ENCODE assay signal across 15 cellular contexts in the genomic region with DNA sequence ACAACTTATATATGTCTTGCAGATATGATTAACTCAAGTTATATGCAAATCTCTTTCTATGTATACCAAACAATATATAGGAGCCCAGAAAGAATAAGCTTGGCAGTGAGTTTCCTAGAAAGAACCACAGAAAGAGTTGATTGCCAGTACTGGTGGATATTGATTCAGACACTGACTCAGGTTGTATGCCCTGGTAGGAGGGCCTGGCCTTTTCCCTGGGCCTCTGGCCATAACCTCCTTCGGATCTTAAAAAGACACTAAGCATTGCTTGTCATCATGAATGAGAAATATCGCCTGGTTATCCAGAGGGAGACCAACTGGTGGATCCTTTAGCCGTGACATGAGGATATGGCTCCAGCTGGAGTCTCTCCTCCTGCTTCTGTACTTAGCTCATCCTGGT.
DNase-seq lines count a peak whose midpoint lies in the region; ATAC-seq and TF ChIP-seq lines count a peak whose summit lies in the region.
"Had no signal": no experiment of that assay in that cellular context is flagged by ENCODE, and none has a peak within 500 bp of the region (broad histone marks: within the 10 kb centered on the region; RNA-seq: fewer than 3 reads in every experiment).

No MANE protein-coding gene starts in this region.

- H3K9me3 ChIP-seq in HUES48 (ENCODE audit: control insufficient read depth, insufficient read depth, low read length) (no peaks in the 10 kb centered on the region), endodermal cell (ENCODE audit: control insufficient read depth, low read length) (no peaks in the 10 kb centered on the region), ovary (no peaks in the 10 kb centered on the region), T-helper 17 cell (ENCODE audit: control insufficient read depth, low read length, poor library complexity, severe bottlenecking) (no peaks in the 10 kb centered on the region)

- no peak for TF ChIP-seq CTCF in endodermal cell (conservative IDR thresholded peaks at IDR 0.05)
- no peak for TF ChIP-seq CTCF in mesothelial cell of epicardium (IDR thresholded peaks at IDR 0.05; ENCODE audit: unreplicated experiment)
- TF ChIP-seq CTCF in progenitor cell of endocrine pancreas (IDR thresholded peaks at IDR 0.05; ENCODE audit: unreplicated experiment), result no peak
- TF ChIP-seq CTCF in ovary (IDR thresholded peaks at IDR 0.05), result no peak

- no peak overlapping the region for H3K4me3 ChIP-seq in HUES48 (ENCODE audit: low read depth, low read length)
- H3K4me3 ChIP-seq in endodermal cell (ENCODE audit: low read length), result no peak overlapping the region
- no peak overlapping the region for H3K4me3 ChIP-seq in ovary

- WGBS in endodermal cell (ENCODE audit: insufficient coverage in 1 of 2, insufficient read length in 1 of 2), 2 experiments, result 60 to 79% methylated on average over 2 to 3 of the region's 3 CpGs
- WGBS in ovary, 3 donors, result 11 to 26% (median 21%) methylated on average over 3 of the region's 3 CpGs

- intact Hi-C loops in ovary (cut with DNase I), result no loop called here

- H3K36me3 Mint-ChIP-seq in endodermal cell (ENCODE audit: low read depth), result no peaks in the 10 kb centered on the region
- H3K36me3 Mint-ChIP-seq in mesothelial cell of epicardium, result no peaks in the 10 kb centered on the region
- no peaks in the 10 kb centered on the region for H3K36me3 Mint-ChIP-seq in progenitor cell of endocrine pancreas (ENCODE audit: insufficient read depth)
- H3K36me3 Mint-ChIP-seq in T-helper 17 cell (ENCODE audit: low read depth), result no peaks in the 10 kb centered on the region
- H3K36me3 Mint-ChIP-seq: CD4-positive, CD25-positive, alpha-beta regulatory T cell had no signal

- H3K4me3 Mint-ChIP-seq in endodermal cell, result no peak overlapping the region
- H3K4me3 Mint-ChIP-seq in mesothelial cell of epicardium, result no peak overlapping the region
- H3K4me3 Mint-ChIP-seq in progenitor cell of endocrine pancreas (ENCODE audit: low read depth), result no peak overlapping the region
- H3K4me3 Mint-ChIP-seq in T-helper 17 cell, result no peak overlapping the region
- H3K4me3 Mint-ChIP-seq: CD4-positive, CD25-positive, alpha-beta regulatory T cell had no signal

- H3K4me1 Mint-ChIP-seq in endodermal cell (peaks cover 13% of the 10 kb centered on the region), mesothelial cell of epicardium (peaks cover 61% of the 10 kb centered on the region), progenitor cell of endocrine pancreas (ENCODE audit: low read depth) (peaks cover 34% of the 10 kb centered on the region), T-helper 17 cell (no peaks in the 10 kb centered on the region)
- H3K4me1 Mint-ChIP-seq: CD4-positive, CD25-positive, alpha-beta regulatory T cell had no signal

- H3K27ac ChIP-seq in HUES48 (ENCODE audit: low read depth, low read length) (peak overlapping the region; percentile 68), endodermal cell (ENCODE audit: low read depth, low read length) (peak overlapping the region; percentile 93), ovary (no peak overlapping the region)

- no peak overlapping the region for H3K27ac Mint-ChIP-seq in endodermal cell
- peak overlapping the region; percentile 76 for H3K27ac Mint-ChIP-seq in mesothelial cell of epicardium
- H3K27ac Mint-ChIP-seq in progenitor cell of endocrine pancreas, result peak overlapping the region; percentile 91
- no peak overlapping the region for H3K27ac Mint-ChIP-seq in T-helper 17 cell
- H3K27ac Mint-ChIP-seq: CD4-positive, CD25-positive, alpha-beta regulatory T cell had no signal

- H3K27me3 ChIP-seq in HUES48 (ENCODE audit: control insufficient read depth, insufficient read depth, low read length) (peaks cover 14% of the 10 kb centered on the region; the same call in 1 of the 2 replicates), endodermal cell (ENCODE audit: control insufficient read depth, insufficient read depth, low read length, poor library complexity, severe bottlenecking) (peaks cover 93% of the 10 kb centered on the region), ovary (no peaks in the 10 kb centered on the region)

- ATAC-seq in T-helper 17 cell, result no peak
- no peak for ATAC-seq in stimulated activated naive CD8-positive, alpha-beta T cell treated with anti-CD3 and anti-CD28 coated beads, Interleukin-15, Interleukin-2, amounts not matched to agents 100 U/mL and 50 U/mL, for 24 hours

- H3K9ac ChIP-seq in HUES48 (ENCODE audit: low read depth, low read length) (no peak overlapping the region), endodermal cell (ENCODE audit: extremely low read depth, low read length, poor library complexity, severe bottlenecking) (no peak overlapping the region)

- peaks cover 26% of the 10 kb centered on the region for H3K4me1 ChIP-seq in HUES48 (ENCODE audit: control insufficient read depth, insufficient read depth, low read length)
- peaks cover 5% of the 10 kb centered on the region for H3K4me1 ChIP-seq in endodermal cell (ENCODE audit: control insufficient read depth, insufficient read depth, low read length)
- no peaks in the 10 kb centered on the region for H3K4me1 ChIP-seq in ovary (ENCODE audit: insufficient read depth)

- no peaks in the 10 kb centered on the region for H3K9me3 Mint-ChIP-seq in endodermal cell
- H3K9me3 Mint-ChIP-seq in mesothelial cell of epicardium, result no peaks in the 10 kb centered on the region
- no peaks in the 10 kb centered on the region for H3K9me3 Mint-ChIP-seq in progenitor cell of endocrine pancreas (ENCODE audit: low read depth)

- H3K27me3 Mint-ChIP-seq in endodermal cell (ENCODE audit: insufficient read depth), result peaks cover 69% of the 10 kb centered on the region
- no peaks in the 10 kb centered on the region for H3K27me3 Mint-ChIP-seq in mesothelial cell of epicardium (ENCODE audit: low read depth)
- peaks cover 3% of the 10 kb centered on the region for H3K27me3 Mint-ChIP-seq in progenitor cell of endocrine pancreas
- H3K27me3 Mint-ChIP-seq in T-helper 17 cell, result no peaks in the 10 kb centered on the region
- H3K27me3 Mint-ChIP-seq: CD4-positive, CD25-positive, alpha-beta regulatory T cell had no signal

- no peak for TF ChIP-seq EP300 in ovary (IDR thresholded peaks at IDR 0.05)

- no peak for TF ChIP-seq POLR2A in ovary (IDR thresholded peaks at IDR 0.05)

- no peaks in the 10 kb centered on the region for H3K36me3 ChIP-seq in HUES48 (ENCODE audit: control insufficient read depth, insufficient read depth, low read length)
- no peaks in the 10 kb centered on the region for H3K36me3 ChIP-seq in endodermal cell (ENCODE audit: control insufficient read depth, insufficient read depth, low read length)
- no peaks in the 10 kb centered on the region for H3K36me3 ChIP-seq in ovary

- DNase-seq in endodermal cell, result no peak
- no peak for DNase-seq in mesothelial cell of epicardium (ENCODE audit: low spot score in 2 of 2, unreplicated experiment in 2 of 2)
- no peak for DNase-seq in progenitor cell of endocrine pancreas (ENCODE audit: low spot score, unreplicated experiment)
- no peak for DNase-seq in ovary
- no peak for DNase-seq in T-helper 17 cell
- no peak for DNase-seq in stimulated activated naive CD8-positive, alpha-beta T cell treated with anti-CD3 and anti-CD28 coated beads, Interleukin-15, Interleukin-2, amounts not matched to agents 100 U/mL and 50 U/mL, for 24 hours
- DNase-seq: CD4-positive, CD25-positive, alpha-beta regulatory T cell; DMS79 treated with DMSO at 0.1 percent for 48 hours; GF-D8; NCI-H1048; NCI-H2107; NCI-H226; NCI-H526 treated with DMSO at 0.1 percent for 48 hours; RPMI8226 had no signal

Comparison
In these comparisons a context has a peak if more than half of its experiments do, and no peak if none do; other contexts are left out.
1. H3K27ac ChIP-seq: peak in HUES48 (single experiment) and endodermal cell (single experiment); none in ovary (0 of 2).
2. H3K27ac Mint-ChIP-seq: peak in mesothelial cell of epicardium (single experiment) and progenitor cell of endocrine pancreas (single experiment); none in endodermal cell (single experiment) and T-helper 17 cell (single experiment).